ENCODE assay signal across 1 cellular context in genomic region chr11:95378106-95378505, GRCh38.
TF ChIP-seq lines count a peak whose summit lies in the region.

No MANE protein-coding gene starts in this region.

TF ChIP-seq in HepG2, 621 proteins besides CTCF, POLR2A, EP300 and RAD21:
- TF ChIP-seq ATF5 (CRISPR knock-in tag; IDR thresholded peaks at IDR 0.05; ENCODE audit: low read depth) (no peak), KLF9 (CRISPR knock-in tag; IDR thresholded peaks at IDR 0.05; ENCODE audit: low read depth) (no peak), ZNF710 (CRISPR knock-in tag; IDR thresholded peaks at IDR 0.05; ENCODE audit: borderline replicate concordance) (no peak)
